ENCODE assay signal across 9 cellular contexts in genomic region chr10:132519382-132520146, GRCh38. TPM values are rescaled to one million over a fixed set of nuclear protein-coding genes. Genes with fewer than 3 reads are reported as not detected.
A peak's percentile ranks its signal among the peaks of the same experiment; 100 is the strongest.
DNase-seq lines count a peak whose midpoint lies in the region; ATAC-seq and TF ChIP-seq lines count a peak whose summit lies in the region.
"Had no signal": no experiment of that assay in that cellular context is flagged by ENCODE, and none has a peak within 500 bp of the region (broad histone marks: within the 10 kb centered on the region; RNA-seq: fewer than 3 reads in every experiment).

No MANE protein-coding gene starts in this region.

- intact Hi-C loops in stomach (cut with DNase I; ENCODE audit: low total_unique reads): no loop called here

- peaks cover 6% of the 10 kb centered on the region; the same call in 1 of the 2 replicates for H3K27me3 ChIP-seq in H7 (ENCODE audit: control insufficient read depth, insufficient read depth, low read length)
- H3K27me3 ChIP-seq in liver (ENCODE audit: control insufficient read depth in 4 of 4, insufficient read depth in 4 of 4, low read length in 3 of 4): no peaks in the 10 kb centered on the region
- no peaks in the 10 kb centered on the region for H3K27me3 ChIP-seq in stomach

- no peak for TF ChIP-seq POLR2A in stomach (IDR thresholded peaks at IDR 0.05)

- ATAC-seq in GM21825 (IDR thresholded peaks at IDR 0.05; ENCODE audit: unreplicated experiment): no peak

- no peak for TF ChIP-seq EP300 in stomach (IDR thresholded peaks at IDR 0.05)

- no peak overlapping the region for H3K9ac ChIP-seq in liver (ENCODE audit: low read depth in 1 of 2, low read length in 2 of 2)

- H3K4me3 ChIP-seq in H7 (ENCODE audit: insufficient read depth, low read depth, low read length) (peak overlapping the region; percentile 53), coronary artery (no peak overlapping the region), liver (ENCODE audit: low read depth in 1 of 3, low read length in 3 of 3) (no peak overlapping the region), stomach (no peak overlapping the region)

- H3K27ac ChIP-seq in coronary artery: peak overlapping the region; percentile 88 to 95
- peak overlapping the region; percentile 51 to 77 for H3K27ac ChIP-seq in liver (ENCODE audit: low read depth in 1 of 2, low read length in 2 of 2)
- H3K27ac ChIP-seq in stomach: peak overlapping the region; percentile 71 to 91 (median 88)

- no peak for TF ChIP-seq RAD21 in liver (IDR thresholded peaks at IDR 0.05)

- WGBS in liver: 74% methylated on average over 29 of the region's 29 CpGs
- 70 to 77% (median 73%) methylated on average over 25 to 29 of the region's 29 CpGs for WGBS in stomach, 5 donors

- peak; percentile 65 for DNase-seq in H7
- peak; percentile 72 for DNase-seq in coronary artery (ENCODE audit: low spot score)
- no peak for DNase-seq in stomach
- no peak for DNase-seq in hypothalamus (lab: John Stamatoyannopoulos, UW)
- DNase-seq in effector CD8-positive, alpha-beta T cell (lab: John Stamatoyannopoulos, UW): no peak
- no peak for DNase-seq in HuH-7 (ENCODE audit: low spot score)
- DNase-seq: NCI-H748 treated with DMSO at 0.1 percent for 48 hours had no signal

- H3K9me3 ChIP-seq in liver (ENCODE audit: control insufficient read depth in 4 of 4, low read length in 3 of 4) (no peaks in the 10 kb centered on the region), stomach (no peaks in the 10 kb centered on the region)

- no peaks in the 10 kb centered on the region for H3K36me3 ChIP-seq in H7 (replicated peaks; ENCODE audit: control insufficient read depth, insufficient read depth, low read length)
- H3K36me3 ChIP-seq in liver (ENCODE audit: control insufficient read depth in 4 of 4, insufficient read depth in 3 of 4, low read depth in 1 of 4, low read length in 3 of 4): no peaks in the 10 kb centered on the region
- H3K36me3 ChIP-seq in stomach: no peaks in the 10 kb centered on the region

- TF ChIP-seq CTCF in coronary artery (IDR thresholded peaks at IDR 0.05) (no peak), liver (IDR thresholded peaks at IDR 0.05; ENCODE audit: low read depth, low read length, missing input control) (no peak), stomach (IDR thresholded peaks at IDR 0.05) (no peak)

- H3K4me1 ChIP-seq in liver (ENCODE audit: control insufficient read depth in 4 of 4, insufficient read depth in 4 of 4, low read length in 3 of 4) (peaks cover 11 to 34% (median 23%) of the 10 kb centered on the region in 4 donors), stomach (peaks cover 45 to 65% (median 56%) of the 10 kb centered on the region in 4 donors)

TF ChIP-seq in liver, 16 proteins besides CTCF, POLR2A, EP300 and RAD21:
- TF ChIP-seq FOXA2 (IDR thresholded peaks at IDR 0.05) (no peak), FOXA1 (IDR thresholded peaks at IDR 0.05) (no peak), MAX (IDR thresholded peaks at IDR 0.05) (peak; percentile 11)

RNA-seq across cellular contexts. Expression of gene INPP5A, which starts 18.0 kb away (rescaled TPM):
- 21.0 and 29.2 TPM in 2 replicates for total RNA-seq in H7 (2014; rRNA removed; shearing (Covaris generic))
- total RNA-seq in liver (10 to 100 TPM; 12.6 to 26.5 TPM), stomach (10 to 100 TPM; 30.4 to 72.3 (median 50.6) TPM)
- polyA plus RNA-seq in liver (1 to 10 TPM; 4.3 to 9.1 TPM), stomach (10 to 100 TPM; 17.2 to 22.1 (median 21.8) TPM)

Comparison
In these comparisons a context has a peak if more than half of its experiments do, and no peak if none do; other contexts are left out.
1. DNase-seq: peak in H7 (single experiment) and coronary artery (single experiment); none in stomach (single experiment), hypothalamus (0 of 51), effector CD8-positive, alpha-beta T cell (single experiment) and HuH-7 (single experiment).
2. Peak in every context shown above with its lines, with median percentiles within 50 percentile points of each other: H3K27ac ChIP-seq.